In the genomic region with DNA sequence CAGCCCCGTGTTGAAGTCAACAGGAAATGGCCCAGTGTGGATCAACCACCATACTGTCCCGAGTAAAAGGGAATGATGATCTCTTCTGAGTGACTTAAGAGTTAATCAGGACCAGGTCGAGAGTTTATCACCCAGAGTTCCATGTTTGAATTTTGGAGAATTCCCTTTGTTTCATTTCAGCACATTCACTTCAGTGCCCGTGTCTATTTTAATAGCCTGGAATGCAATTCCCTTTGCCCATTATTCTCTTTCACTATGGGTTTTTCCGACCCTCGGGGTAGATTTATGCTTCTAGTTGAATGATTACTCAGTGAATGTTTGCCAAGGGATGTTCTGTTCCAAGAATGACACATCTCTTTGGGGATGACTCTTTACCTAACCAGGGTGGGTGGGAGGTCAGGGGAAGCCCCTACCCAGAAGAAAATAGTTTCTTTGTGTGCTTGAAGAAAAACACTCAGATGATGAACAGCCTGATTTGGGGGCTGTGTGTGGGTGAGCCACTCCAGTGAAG, we compare ENCODE assay signal across 13 cellular contexts.
A peak's percentile ranks its signal among the peaks of the same experiment; 100 is the strongest.
DNase-seq lines count a peak whose midpoint lies in the region; ATAC-seq and TF ChIP-seq lines count a peak whose summit lies in the region.
"Had no signal": no experiment of that assay in that cellular context is flagged by ENCODE, and none has a peak within 500 bp of the region (broad histone marks: within the 10 kb centered on the region; RNA-seq: fewer than 3 reads in every experiment).

No MANE protein-coding gene starts in this region.

- peak overlapping the region; percentile 49 for H3K27ac Mint-ChIP-seq in Caco-2 (ENCODE audit: unreplicated experiment)
- H3K27ac Mint-ChIP-seq: activated B cell treated with CpG ODN at 0.5 μM for 24 hours had no signal

- peaks cover 29% of the 10 kb centered on the region for H3K4me1 ChIP-seq in Caco-2
- H3K4me1 ChIP-seq: pancreas, stomach had no signal

- BruUV-seq in Caco-2 (replicated peaks; lab: Mats Ljungman, UMichigan), result no TSS peak

- H3K4me3 Mint-ChIP-seq in Caco-2 (ENCODE audit: unreplicated experiment), result peak overlapping the region; percentile 39
- H3K4me3 Mint-ChIP-seq: activated B cell treated with CpG ODN at 0.5 μM for 24 hours had no signal

- peaks cover 6% of the 10 kb centered on the region for H3K36me3 Mint-ChIP-seq in Caco-2 (ENCODE audit: insufficient read depth, unreplicated experiment)

- no peak for DNase-seq in Caco-2
- peak; percentile 91 for DNase-seq in RPMI7951 (ENCODE audit: low read depth)
- peak; percentile 71 for DNase-seq in glomerular visceral epithelial cell (ENCODE audit: extremely low spot score)
- no peak for DNase-seq in central memory CD4-positive, alpha-beta T cell
- no peak for DNase-seq in anterior cingulate cortex (lab: John Stamatoyannopoulos, UW)
- DNase-seq: activated B cell treated with CpG ODN at 0.5 μM for 24 hours, NCI-H2081 treated with DMSO at 0.1 percent for 48 hours, pancreas, SHP77, stomach had no signal

- CTCF ChIA-PET in Caco-2 (lab: Charles Lee), result no interaction called here

- ATAC-seq in HG02642 (IDR thresholded peaks at IDR 0.05; ENCODE audit: poor library complexity, unreplicated experiment) (peak; percentile 50), GM19324 (IDR thresholded peaks at IDR 0.05; ENCODE audit: low FRiP score, unreplicated experiment) (no peak), GM19328 (IDR thresholded peaks at IDR 0.05; ENCODE audit: unreplicated experiment) (no peak)

- H3K27me3 Mint-ChIP-seq in Caco-2 (ENCODE audit: insufficient read depth, unreplicated experiment), result no peaks in the 10 kb centered on the region
- H3K27me3 Mint-ChIP-seq: activated B cell treated with CpG ODN at 0.5 μM for 24 hours had no signal

- TF ChIP-seq CTCF in Caco-2 (IDR thresholded peaks at IDR 0.05; ENCODE audit: insufficient read depth in 1 of 2, low read depth in 1 of 2, low read length in 1 of 2, severe bottlenecking in 1 of 2, unreplicated experiment in 1 of 2), result no peak

- peaks cover 16% of the 10 kb centered on the region for H3K4me1 Mint-ChIP-seq in Caco-2 (ENCODE audit: low read depth, unreplicated experiment)

- H3K36me3 ChIP-seq in Caco-2 (ENCODE audit: control insufficient read depth, insufficient read depth, low read length), result no peaks in the 10 kb centered on the region
- H3K36me3 ChIP-seq: pancreas, stomach had no signal

- intact Hi-C loops in Caco-2 (cut with micrococcal nuclease; ENCODE audit: unreplicated experiment), result no loop called here

- H3K9me3 ChIP-seq in Caco-2, result no peaks in the 10 kb centered on the region
- H3K9me3 ChIP-seq: pancreas, stomach had no signal

- no peaks in the 10 kb centered on the region for H3K27me3 ChIP-seq in Caco-2 (replicated peaks; ENCODE audit: control insufficient read depth, insufficient read depth, low read length)
- H3K27me3 ChIP-seq: pancreas, stomach had no signal

- POLR2A ChIA-PET in Caco-2 (lab: Charles Lee), result no interaction called here

- H3K4me3 ChIP-seq in Caco-2 (ENCODE audit: low read depth, low read length), result no peak overlapping the region
- H3K4me3 ChIP-seq: pancreas, stomach had no signal

- peaks cover 9% of the 10 kb centered on the region for H3K9me3 Mint-ChIP-seq in Caco-2 (ENCODE audit: unreplicated experiment)
- H3K9me3 Mint-ChIP-seq: activated B cell treated with CpG ODN at 0.5 μM for 24 hours had no signal

Comparison
In these comparisons a context has a peak if more than half of its experiments do, and no peak if none do; other contexts are left out.
1. DNase-seq: peak in RPMI7951 (single experiment) and glomerular visceral epithelial cell (single experiment); none in Caco-2 (0 of 2), central memory CD4-positive, alpha-beta T cell (single experiment) and anterior cingulate cortex (0 of 58).